2 cellular contexts compared by ENCODE assay signal in genomic region chr1:21263052-21263429, GRCh38.
TF ChIP-seq lines count a peak whose summit lies in the region.

No MANE protein-coding gene starts in this region.

TF ChIP-seq in SK-N-SH, 30 proteins besides CTCF, POLR2A, EP300 and RAD21 (continued from another document):
- no peak for TF ChIP-seq REST (IDR thresholded peaks at IDR 0.05; ENCODE audit: low read depth, low read length)
- no peak for TF ChIP-seq TCF12 (IDR thresholded peaks at IDR 0.05)
- TF ChIP-seq TAF1 (IDR thresholded peaks at IDR 0.05; ENCODE audit: borderline replicate concordance, low read depth, low read length) = no peak

TF ChIP-seq in SK-N-SH treated with all-trans-retinoic acid at 6 μM for 48 hours, 23 proteins besides CTCF, POLR2A, EP300 and RAD21 (continued from another document):
- TF ChIP-seq TSHZ2 (CRISPR knock-in tag; IDR thresholded peaks at IDR 0.05) (no peak), CSDC2 (CRISPR knock-in tag; IDR thresholded peaks at IDR 0.05) (no peak), ZNF8 (CRISPR knock-in tag; IDR thresholded peaks at IDR 0.05) (no peak), ZFP30 (CRISPR knock-in tag; IDR thresholded peaks at IDR 0.05) (no peak), ISL1 (CRISPR knock-in tag; IDR thresholded peaks at IDR 0.05) (no peak), ZC3H10 (CRISPR knock-in tag; IDR thresholded peaks at IDR 0.05) (no peak), TCF4 (CRISPR knock-in tag; IDR thresholded peaks at IDR 0.05; ENCODE audit: borderline replicate concordance) (no peak), ZFP3 (CRISPR knock-in tag; IDR thresholded peaks at IDR 0.05) (no peak; the same call in 1 of the 2 replicates), ESRRG (CRISPR knock-in tag; IDR thresholded peaks at IDR 0.05) (no peak), CSRNP3 (CRISPR knock-in tag; IDR thresholded peaks at IDR 0.05) (no peak), PPARA (CRISPR knock-in tag; IDR thresholded peaks at IDR 0.05; ENCODE audit: borderline replicate concordance) (no peak), RARB (CRISPR knock-in tag; IDR thresholded peaks at IDR 0.05) (no peak), BACH2 (CRISPR knock-in tag; IDR thresholded peaks at IDR 0.05; ENCODE audit: borderline replicate concordance) (no peak)
